In the genomic region with DNA sequence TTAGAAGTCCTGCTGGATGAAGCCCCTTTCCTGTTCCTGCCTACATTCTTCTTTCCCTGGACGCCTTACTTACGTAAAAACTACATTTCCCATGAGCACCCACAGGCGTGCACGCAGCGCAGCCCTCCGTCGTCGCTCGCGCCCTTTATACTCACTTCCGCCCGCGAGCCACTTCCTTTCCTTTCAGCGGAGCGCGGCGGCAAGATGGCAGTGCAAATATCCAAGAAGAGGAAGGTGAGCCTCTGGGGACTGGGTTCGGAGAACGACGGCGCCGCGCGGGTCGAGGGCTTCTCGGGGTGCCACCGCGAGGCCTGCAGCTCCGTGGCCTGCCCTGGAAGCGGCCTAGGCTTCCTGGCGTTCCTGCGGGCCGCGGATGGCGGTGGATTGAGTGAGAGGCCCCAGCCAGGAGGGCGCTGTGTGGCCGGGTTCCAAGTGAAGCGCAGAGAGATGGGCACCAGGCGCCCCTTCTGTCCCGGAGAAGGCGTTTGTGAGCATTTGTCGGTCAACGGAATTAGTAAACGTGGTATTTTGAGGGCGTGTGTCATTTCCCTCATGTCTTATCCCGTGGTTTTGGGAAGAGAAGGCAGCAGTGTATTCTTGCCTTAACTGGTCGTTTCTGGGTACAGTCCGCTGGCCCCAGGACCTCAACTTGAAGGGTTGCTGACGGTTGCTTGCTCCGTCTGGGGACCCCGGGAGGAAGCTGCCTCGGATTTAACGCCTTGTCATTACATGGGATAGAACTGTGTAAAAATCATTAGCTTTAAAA, we compare ENCODE assay signal across 1 cellular context.
A peak's percentile ranks its signal among the peaks of the same experiment; 100 is the strongest.
TF ChIP-seq lines count a peak whose summit lies in the region.

A gene (plus strand): TSS at position 175 of the 766 bp plus-strand sequence. CDS start 30 bp downstream, at position 205.

TF ChIP-seq in HepG2, 621 proteins besides CTCF, POLR2A, EP300 and RAD21 (continued from another document and continues in another):
- TF ChIP-seq, protein P1, sequence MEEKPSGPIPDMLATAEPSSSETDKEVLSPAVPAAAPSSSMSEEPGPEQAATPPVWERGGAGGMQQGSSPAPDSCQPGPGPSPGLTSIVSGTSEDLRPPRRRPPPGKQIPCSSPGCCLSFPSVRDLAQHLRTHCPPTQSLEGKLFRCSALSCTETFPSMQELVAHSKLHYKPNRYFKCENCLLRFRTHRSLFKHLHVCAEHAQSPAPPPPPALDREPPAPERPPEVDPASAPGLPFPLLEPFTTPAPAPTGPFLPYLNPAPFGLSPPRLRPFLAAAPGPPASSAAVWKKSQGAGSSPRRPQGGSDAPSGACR (CRISPR knock-in tag; IDR thresholded peaks at IDR 0.05), result peak; percentile 82; the same call in 1 of the 2 replicates
- TF ChIP-seq ZNF703 (CRISPR knock-in tag; IDR thresholded peaks at IDR 0.05; ENCODE audit: borderline replicate concordance) (no peak; the same call in 1 of the 2 replicates), ZNF660 (CRISPR knock-in tag; IDR thresholded peaks at IDR 0.05; ENCODE audit: borderline replicate concordance, low read depth) (no peak), THAP11 (CRISPR knock-in tag; IDR thresholded peaks at IDR 0.05) (peak; percentile 100), TBX2 (CRISPR knock-in tag; IDR thresholded peaks at IDR 0.05; ENCODE audit: borderline replicate concordance) (peak; percentile 75), THYN1 (CRISPR knock-in tag; IDR thresholded peaks at IDR 0.05; ENCODE audit: borderline replicate concordance, low read depth) (no peak), MTF1 (CRISPR knock-in tag; IDR thresholded peaks at IDR 0.05) (peak; percentile 83), ZNF256 (CRISPR knock-in tag; conservative IDR thresholded peaks at IDR 0.05) (0 out of 2 replicates have a peak, but pooled peaks have one; percentile 58), ZSCAN20 (CRISPR knock-in tag; IDR thresholded peaks at IDR 0.05; ENCODE audit: borderline replicate concordance) (no peak), SALL2 (CRISPR knock-in tag; IDR thresholded peaks at IDR 0.05) (peak; percentile 93), ZNF225 (CRISPR knock-in tag; IDR thresholded peaks at IDR 0.05) (peak; percentile 94; the same call in 1 of the 2 replicates), FOXC1 (CRISPR knock-in tag; IDR thresholded peaks at IDR 0.05; ENCODE audit: borderline replicate concordance) (peak; percentile 87; the same call in 1 of the 2 replicates), DPF2 (CRISPR knock-in tag; IDR thresholded peaks at IDR 0.05; ENCODE audit: borderline replicate concordance, low read depth) (no peak; the same call in 1 of the 2 replicates), ARID2 (CRISPR knock-in tag; IDR thresholded peaks at IDR 0.05; ENCODE audit: borderline replicate concordance) (no peak; the same call in 1 of the 2 replicates), U2AF1 (optimal IDR thresholded peaks at IDR 0.05; ENCODE audit: low read depth, low read length) (peak; percentile 96), ZSCAN31 (CRISPR knock-in tag; IDR thresholded peaks at IDR 0.05; ENCODE audit: low read depth) (peak; percentile 86), HMGA1 (CRISPR knock-in tag; conservative IDR thresholded peaks at IDR 0.05) (no peak), FOSL2 (CRISPR knock-in tag; IDR thresholded peaks at IDR 0.05) (peak; percentile 58; the same call in 1 of the 2 replicates), ZSCAN9 (CRISPR knock-in tag; IDR thresholded peaks at IDR 0.05; ENCODE audit: borderline replicate concordance) (peak; percentile 88), PHF20 (CRISPR knock-in tag; IDR thresholded peaks at IDR 0.05) (peak; percentile 88), SRSF1 (optimal IDR thresholded peaks at IDR 0.05; ENCODE audit: low read depth, low read length) (peak; percentile 95), MZF1 (CRISPR knock-in tag; IDR thresholded peaks at IDR 0.05; ENCODE audit: borderline replicate concordance) (peak; percentile 83; the same call in 1 of the 2 replicates), ZSCAN29 (CRISPR knock-in tag; conservative IDR thresholded peaks at IDR 0.05) (peak; percentile 52; the same call in 1 of the 2 replicates), TP53 (CRISPR knock-in tag; conservative IDR thresholded peaks at IDR 0.05) (peak; percentile 79), KDM5B (CRISPR knock-in tag; IDR thresholded peaks at IDR 0.05; ENCODE audit: borderline replicate concordance) (peak; percentile 92; the same call in 1 of the 2 replicates), TAF1 (CRISPR knock-in tag; IDR thresholded peaks at IDR 0.05) (peak; percentile 100), ZNF567 (CRISPR knock-in tag; IDR thresholded peaks at IDR 0.05; ENCODE audit: borderline replicate concordance) (peak; percentile 92; the same call in 1 of the 2 replicates), CENPX (CRISPR knock-in tag; IDR thresholded peaks at IDR 0.05) (no peak), ZSCAN12 (CRISPR knock-in tag; IDR thresholded peaks at IDR 0.05) (no peak), FOXK2 (IDR thresholded peaks at IDR 0.05) (no peak), ZNF557 (CRISPR knock-in tag; IDR thresholded peaks at IDR 0.05) (no peak), ZBTB21 (CRISPR knock-in tag; IDR thresholded peaks at IDR 0.05) (peak; percentile 85), PAF1 (CRISPR knock-in tag; IDR thresholded peaks at IDR 0.05) (no peak), AKAP8 (CRISPR knock-in tag; IDR thresholded peaks at IDR 0.05) (no peak; the same call in 1 of the 2 replicates), SMAD3 (CRISPR knock-in tag; IDR thresholded peaks at IDR 0.05) (peak; percentile 64), CBX2 (IDR thresholded peaks at IDR 0.05; ENCODE audit: low read depth, low read length) (no peak), CBX2 (CRISPR knock-in tag; IDR thresholded peaks at IDR 0.05; ENCODE audit: low read depth) (no peak), PPARG (CRISPR knock-in tag; conservative IDR thresholded peaks at IDR 0.05) (peak; percentile 92), ZFP36L1 (CRISPR knock-in tag; IDR thresholded peaks at IDR 0.05) (no peak; the same call in 1 of the 2 replicates)
- TF ChIP-seq, protein P2, sequence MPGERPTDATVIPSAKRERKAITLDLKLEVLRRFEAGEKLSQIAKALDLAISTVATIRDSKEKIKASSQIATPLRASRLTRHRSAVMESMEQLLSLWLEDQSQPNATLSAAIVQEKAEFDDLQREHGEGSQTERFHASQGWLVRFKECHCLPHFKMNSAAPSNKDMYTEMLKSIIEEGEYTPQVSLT (CRISPR knock-in tag; IDR thresholded peaks at IDR 0.05; ENCODE audit: borderline replicate concordance, low read depth), result no peak
- TF ChIP-seq, protein P3, sequence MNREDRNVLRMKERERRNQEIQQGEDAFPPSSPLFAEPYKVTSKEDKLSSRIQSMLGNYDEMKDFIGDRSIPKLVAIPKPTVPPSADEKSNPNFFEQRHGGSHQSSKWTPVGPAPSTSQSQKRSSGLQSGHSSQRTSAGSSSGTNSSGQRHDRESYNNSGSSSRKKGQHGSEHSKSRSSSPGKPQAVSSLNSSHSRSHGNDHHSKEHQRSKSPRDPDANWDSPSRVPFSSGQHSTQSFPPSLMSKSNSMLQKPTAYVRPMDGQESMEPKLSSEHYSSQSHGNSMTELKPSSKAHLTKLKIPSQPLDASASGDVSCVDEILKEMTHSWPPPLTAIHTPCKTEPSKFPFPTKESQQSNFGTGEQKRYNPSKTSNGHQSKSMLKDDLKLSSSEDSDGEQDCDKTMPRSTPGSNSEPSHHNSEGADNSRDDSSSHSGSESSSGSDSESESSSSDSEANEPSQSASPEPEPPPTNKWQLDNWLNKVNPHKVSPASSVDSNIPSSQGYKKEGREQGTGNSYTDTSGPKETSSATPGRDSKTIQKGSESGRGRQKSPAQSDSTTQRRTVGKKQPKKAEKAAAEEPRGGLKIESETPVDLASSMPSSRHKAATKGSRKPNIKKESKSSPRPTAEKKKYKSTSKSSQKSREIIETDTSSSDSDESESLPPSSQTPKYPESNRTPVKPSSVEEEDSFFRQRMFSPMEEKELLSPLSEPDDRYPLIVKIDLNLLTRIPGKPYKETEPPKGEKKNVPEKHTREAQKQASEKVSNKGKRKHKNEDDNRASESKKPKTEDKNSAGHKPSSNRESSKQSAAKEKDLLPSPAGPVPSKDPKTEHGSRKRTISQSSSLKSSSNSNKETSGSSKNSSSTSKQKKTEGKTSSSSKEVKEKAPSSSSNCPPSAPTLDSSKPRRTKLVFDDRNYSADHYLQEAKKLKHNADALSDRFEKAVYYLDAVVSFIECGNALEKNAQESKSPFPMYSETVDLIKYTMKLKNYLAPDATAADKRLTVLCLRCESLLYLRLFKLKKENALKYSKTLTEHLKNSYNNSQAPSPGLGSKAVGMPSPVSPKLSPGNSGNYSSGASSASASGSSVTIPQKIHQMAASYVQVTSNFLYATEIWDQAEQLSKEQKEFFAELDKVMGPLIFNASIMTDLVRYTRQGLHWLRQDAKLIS (CRISPR knock-in tag; IDR thresholded peaks at IDR 0.05), result peak; percentile 93; the same call in 1 of the 2 replicates
- TF ChIP-seq, protein P4, sequence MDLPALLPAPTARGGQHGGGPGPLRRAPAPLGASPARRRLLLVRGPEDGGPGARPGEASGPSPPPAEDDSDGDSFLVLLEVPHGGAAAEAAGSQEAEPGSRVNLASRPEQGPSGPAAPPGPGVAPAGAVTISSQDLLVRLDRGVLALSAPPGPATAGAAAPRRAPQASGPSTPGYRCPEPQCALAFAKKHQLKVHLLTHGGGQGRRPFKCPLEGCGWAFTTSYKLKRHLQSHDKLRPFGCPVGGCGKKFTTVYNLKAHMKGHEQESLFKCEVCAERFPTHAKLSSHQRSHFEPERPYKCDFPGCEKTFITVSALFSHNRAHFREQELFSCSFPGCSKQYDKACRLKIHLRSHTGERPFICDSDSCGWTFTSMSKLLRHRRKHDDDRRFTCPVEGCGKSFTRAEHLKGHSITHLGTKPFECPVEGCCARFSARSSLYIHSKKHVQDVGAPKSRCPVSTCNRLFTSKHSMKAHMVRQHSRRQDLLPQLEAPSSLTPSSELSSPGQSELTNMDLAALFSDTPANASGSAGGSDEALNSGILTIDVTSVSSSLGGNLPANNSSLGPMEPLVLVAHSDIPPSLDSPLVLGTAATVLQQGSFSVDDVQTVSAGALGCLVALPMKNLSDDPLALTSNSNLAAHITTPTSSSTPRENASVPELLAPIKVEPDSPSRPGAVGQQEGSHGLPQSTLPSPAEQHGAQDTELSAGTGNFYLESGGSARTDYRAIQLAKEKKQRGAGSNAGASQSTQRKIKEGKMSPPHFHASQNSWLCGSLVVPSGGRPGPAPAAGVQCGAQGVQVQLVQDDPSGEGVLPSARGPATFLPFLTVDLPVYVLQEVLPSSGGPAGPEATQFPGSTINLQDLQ (CRISPR knock-in tag; IDR thresholded peaks at IDR 0.05), result peak; percentile 92; the same call in 1 of the 2 replicates
- TF ChIP-seq, protein P5, sequence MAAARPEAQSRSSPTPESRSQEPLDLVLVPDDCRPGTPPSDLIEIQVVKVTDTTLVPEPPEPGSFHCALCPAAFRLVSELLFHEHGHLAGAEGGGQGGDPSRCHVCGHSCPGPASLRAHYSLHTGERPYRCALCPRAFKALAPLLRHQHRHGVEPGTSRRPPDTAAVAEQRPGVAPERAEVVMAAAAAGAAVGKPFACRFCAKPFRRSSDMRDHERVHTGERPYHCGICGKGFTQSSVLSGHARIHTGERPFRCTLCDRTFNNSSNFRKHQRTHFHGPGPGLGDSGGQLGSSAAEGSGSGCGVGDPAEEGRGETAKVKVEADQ (CRISPR knock-in tag; IDR thresholded peaks at IDR 0.05; ENCODE audit: borderline replicate concordance), result peak; percentile 91
- TF ChIP-seq, protein P6, sequence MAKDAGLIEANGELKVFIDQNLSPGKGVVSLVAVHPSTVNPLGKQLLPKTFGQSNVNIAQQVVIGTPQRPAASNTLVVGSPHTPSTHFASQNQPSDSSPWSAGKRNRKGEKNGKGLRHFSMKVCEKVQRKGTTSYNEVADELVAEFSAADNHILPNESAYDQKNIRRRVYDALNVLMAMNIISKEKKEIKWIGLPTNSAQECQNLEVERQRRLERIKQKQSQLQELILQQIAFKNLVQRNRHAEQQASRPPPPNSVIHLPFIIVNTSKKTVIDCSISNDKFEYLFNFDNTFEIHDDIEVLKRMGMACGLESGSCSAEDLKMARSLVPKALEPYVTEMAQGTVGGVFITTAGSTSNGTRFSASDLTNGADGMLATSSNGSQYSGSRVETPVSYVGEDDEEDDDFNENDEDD (CRISPR knock-in tag; IDR thresholded peaks at IDR 0.05; ENCODE audit: borderline replicate concordance), result peak; percentile 92; the same call in 1 of the 2 replicates
- TF ChIP-seq, protein P7, sequence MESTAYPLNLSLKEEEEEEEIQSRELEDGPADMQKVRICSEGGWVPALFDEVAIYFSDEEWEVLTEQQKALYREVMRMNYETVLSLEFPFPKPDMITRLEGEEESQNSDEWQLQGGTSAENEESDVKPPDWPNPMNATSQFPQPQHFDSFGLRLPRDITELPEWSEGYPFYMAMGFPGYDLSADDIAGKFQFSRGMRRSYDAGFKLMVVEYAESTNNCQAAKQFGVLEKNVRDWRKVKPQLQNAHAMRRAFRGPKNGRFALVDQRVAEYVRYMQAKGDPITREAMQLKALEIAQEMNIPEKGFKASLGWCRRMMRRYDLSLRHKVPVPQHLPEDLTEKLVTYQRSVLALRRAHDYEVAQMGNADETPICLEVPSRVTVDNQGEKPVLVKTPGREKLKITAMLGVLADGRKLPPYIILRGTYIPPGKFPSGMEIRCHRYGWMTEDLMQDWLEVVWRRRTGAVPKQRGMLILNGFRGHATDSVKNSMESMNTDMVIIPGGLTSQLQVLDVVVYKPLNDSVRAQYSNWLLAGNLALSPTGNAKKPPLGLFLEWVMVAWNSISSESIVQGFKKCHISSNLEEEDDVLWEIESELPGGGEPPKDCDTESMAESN (CRISPR knock-in tag; conservative IDR thresholded peaks at IDR 0.05), result peak; percentile 85
- TF ChIP-seq, protein P8, sequence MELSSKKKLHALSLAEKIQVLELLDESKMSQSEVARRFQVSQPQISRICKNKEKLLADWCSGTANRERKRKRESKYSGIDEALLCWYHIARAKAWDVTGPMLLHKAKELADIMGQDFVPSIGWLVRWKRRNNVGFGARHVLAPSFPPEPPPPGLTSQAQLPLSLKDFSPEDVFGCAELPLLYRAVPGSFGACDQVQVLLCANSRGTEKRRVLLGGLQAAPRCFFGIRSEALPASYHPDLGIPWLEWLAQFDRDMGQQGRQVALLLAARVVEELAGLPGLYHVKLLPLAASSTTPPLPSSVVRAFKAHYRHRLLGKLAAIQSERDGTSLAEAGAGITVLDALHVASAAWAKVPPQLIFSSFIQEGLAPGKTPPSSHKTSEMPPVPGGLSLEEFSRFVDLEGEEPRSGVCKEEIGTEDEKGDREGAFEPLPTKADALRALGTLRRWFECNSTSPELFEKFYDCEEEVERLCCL (CRISPR knock-in tag; IDR thresholded peaks at IDR 0.05; ENCODE audit: borderline replicate concordance), result peak; percentile 56; the same call in 1 of the 2 replicates
- TF ChIP-seq, protein P9, sequence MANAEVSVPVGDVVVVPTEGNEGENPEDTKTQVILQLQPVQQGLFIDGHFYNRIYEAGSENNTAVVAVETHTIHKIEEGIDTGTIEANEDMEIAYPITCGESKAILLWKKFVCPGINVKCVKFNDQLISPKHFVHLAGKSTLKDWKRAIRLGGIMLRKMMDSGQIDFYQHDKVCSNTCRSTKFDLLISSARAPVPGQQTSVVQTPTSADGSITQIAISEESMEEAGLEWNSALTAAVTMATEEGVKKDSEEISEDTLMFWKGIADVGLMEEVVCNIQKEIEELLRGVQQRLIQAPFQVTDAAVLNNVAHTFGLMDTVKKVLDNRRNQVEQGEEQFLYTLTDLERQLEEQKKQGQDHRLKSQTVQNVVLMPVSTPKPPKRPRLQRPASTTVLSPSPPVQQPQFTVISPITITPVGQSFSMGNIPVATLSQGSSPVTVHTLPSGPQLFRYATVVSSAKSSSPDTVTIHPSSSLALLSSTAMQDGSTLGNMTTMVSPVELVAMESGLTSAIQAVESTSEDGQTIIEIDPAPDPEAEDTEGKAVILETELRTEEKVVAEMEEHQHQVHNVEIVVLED (CRISPR knock-in tag; IDR thresholded peaks at IDR 0.05; ENCODE audit: borderline replicate concordance), result peak; percentile 100
